37 cellular contexts compared by ENCODE assay signal in genomic region chr10:3678629-3679227, GRCh38.
"Had no signal": no experiment of that assay in that cellular context is flagged by ENCODE, and none has a peak within 500 bp of the region (broad histone marks: within the 10 kb centered on the region; RNA-seq: fewer than 3 reads in every experiment).

No MANE protein-coding gene starts in this region.

- H3K27ac ChIP-seq: adrenal gland, cardiac muscle cell, VCaP had no signal

- H3K4me3 ChIP-seq: adrenal gland, cardiac muscle cell had no signal

- FAIRE-seq: TTC549 had no signal

- H3K27me3 ChIP-seq: adrenal gland, cardiac muscle cell had no signal

- H3K27me3 Mint-ChIP-seq: activated B cell treated with CpG ODN at 0.5 μM for 24 hours; activated CD4-positive, alpha-beta memory T cell treated with anti-CD3 and anti-CD28 coated beads for 36 hours; activated CD8-positive, alpha-beta T cell treated with anti-CD3 and anti-CD28 coated beads for 36 hours; activated naive CD8-positive, alpha-beta T cell treated with anti-CD3 and anti-CD28 coated beads for 36 hours; activated T-helper 17 cell treated with anti-CD3 and anti-CD28 coated beads, Interleukin-2, amount 50 U/mL, for 72 hours; central memory CD8-positive, alpha-beta T cell had no signal

- H3K4me1 Mint-ChIP-seq: central memory CD8-positive, alpha-beta T cell had no signal

- H3K9me3 Mint-ChIP-seq: activated B cell treated with CpG ODN at 0.5 μM for 24 hours; activated CD4-positive, alpha-beta memory T cell treated with anti-CD3 and anti-CD28 coated beads for 36 hours; activated CD4-positive, alpha-beta T cell treated with anti-CD3 and anti-CD28 coated beads, Interleukin-2, amount 10 ng/mL, durations not matched to agents 24 days and 14 days; activated CD8-positive, alpha-beta T cell treated with anti-CD3 and anti-CD28 coated beads for 36 hours; activated naive CD4-positive, alpha-beta T cell treated with anti-CD3 and anti-CD28 coated beads for 36 hours; activated naive CD4-positive, alpha-beta T cell treated with anti-CD3 and anti-CD28 coated beads, Interleukin-2, amount 50 U/mL, for 72 hours; activated naive CD8-positive, alpha-beta T cell treated with anti-CD3 and anti-CD28 coated beads for 36 hours; activated T-cell treated with anti-CD3 and anti-CD28 coated beads, Interleukin-2, amount 50 U/mL, for 4 hours; activated T-cell treated with anti-CD3 and anti-CD28 coated beads, Interleukin-2, amount 50 U/mL, for 72 hours; activated T-helper 1 cell treated with anti-CD3 and anti-CD28 coated beads, Interleukin-12 subunit alpha, Interleukin-12 subunit beta, Interleukin-2, Interleukin-4 antibody, amounts not matched to agents 30 ng/mL and 10 ng/mL and 1 ng/mL, durations not matched to agents 14 hours and 24 hours and 36 hours; activated T-helper 17 cell treated with anti-CD3 and anti-CD28 coated beads, Interleukin-2, amount 50 U/mL, for 72 hours; central memory CD8-positive, alpha-beta T cell; T-helper 1 cell treated with Interleukin-12 subunit alpha and Interleukin-12 subunit beta and Interleukin-4 antibody, amounts not matched to agents 30 μg/mL and 1 μg/mL, for 36 hours; T-helper 2 cell treated with Interferon-gamma antibody and Interleukin-4, amounts not matched to agents 5 μg/mL and 100 μg/mL, for 36 hours had no signal

- H3K36me3 ChIP-seq: adrenal gland, cardiac muscle cell had no signal

- H3K9me3 ChIP-seq: adrenal gland had no signal

- H3K4me3 Mint-ChIP-seq: activated B cell treated with CpG ODN at 0.5 μM for 24 hours; activated CD4-positive, alpha-beta memory T cell treated with anti-CD3 and anti-CD28 coated beads for 36 hours; activated CD4-positive, alpha-beta T cell treated with anti-CD3 and anti-CD28 coated beads, Interleukin-2, amount 10 ng/mL, durations not matched to agents 24 days and 14 days; activated CD8-positive, alpha-beta T cell treated with anti-CD3 and anti-CD28 coated beads for 36 hours; activated naive CD4-positive, alpha-beta T cell treated with anti-CD3 and anti-CD28 coated beads for 36 hours; activated naive CD8-positive, alpha-beta T cell treated with anti-CD3 and anti-CD28 coated beads for 36 hours; activated T-cell treated with anti-CD3 and anti-CD28 coated beads, Interleukin-2, amount 50 U/mL, for 4 hours; activated T-cell treated with anti-CD3 and anti-CD28 coated beads, Interleukin-2, amount 50 U/mL, for 72 hours; activated T-helper 1 cell treated with anti-CD3 and anti-CD28 coated beads, Interleukin-12 subunit alpha, Interleukin-12 subunit beta, Interleukin-2, Interleukin-4 antibody, amounts not matched to agents 30 ng/mL and 10 ng/mL and 1 ng/mL, durations not matched to agents 14 hours and 24 hours and 36 hours; activated T-helper 17 cell treated with anti-CD3 and anti-CD28 coated beads, Interleukin-2, amount 50 U/mL, for 72 hours; central memory CD8-positive, alpha-beta T cell; T-helper 1 cell treated with Interleukin-12 subunit alpha and Interleukin-12 subunit beta and Interleukin-4 antibody, amounts not matched to agents 30 μg/mL and 1 μg/mL, for 36 hours; T-helper 2 cell treated with Interferon-gamma antibody and Interleukin-4, amounts not matched to agents 5 μg/mL and 100 μg/mL, for 36 hours had no signal

- H3K27ac Mint-ChIP-seq: activated B cell treated with CpG ODN at 0.5 μM for 24 hours; activated CD4-positive, alpha-beta memory T cell treated with anti-CD3 and anti-CD28 coated beads for 36 hours; activated CD4-positive, alpha-beta T cell treated with anti-CD3 and anti-CD28 coated beads, Interleukin-2, amount 10 ng/mL, durations not matched to agents 24 days and 14 days; activated CD8-positive, alpha-beta T cell treated with anti-CD3 and anti-CD28 coated beads for 36 hours; activated naive CD4-positive, alpha-beta T cell treated with anti-CD3 and anti-CD28 coated beads for 36 hours; activated naive CD8-positive, alpha-beta T cell treated with anti-CD3 and anti-CD28 coated beads for 36 hours; activated T-cell treated with anti-CD3 and anti-CD28 coated beads, Interleukin-2, amount 50 U/mL, for 72 hours; activated T-helper 1 cell treated with anti-CD3 and anti-CD28 coated beads, Interleukin-12 subunit alpha, Interleukin-12 subunit beta, Interleukin-2, Interleukin-4 antibody, amounts not matched to agents 30 ng/mL and 10 ng/mL and 1 ng/mL, durations not matched to agents 14 hours and 24 hours and 36 hours; activated T-helper 17 cell treated with anti-CD3 and anti-CD28 coated beads, Interleukin-2, amount 50 U/mL, for 72 hours; brain; T-helper 1 cell treated with Interleukin-12 subunit alpha and Interleukin-12 subunit beta and Interleukin-4 antibody, amounts not matched to agents 30 μg/mL and 1 μg/mL, for 36 hours; T-helper 2 cell treated with Interferon-gamma antibody and Interleukin-4, amounts not matched to agents 5 μg/mL and 100 μg/mL, for 36 hours had no signal

- H3K4me1 ChIP-seq: adrenal gland had no signal

- H3K36me3 Mint-ChIP-seq: activated CD4-positive, alpha-beta memory T cell treated with anti-CD3 and anti-CD28 coated beads for 36 hours; activated naive CD4-positive, alpha-beta T cell treated with anti-CD3 and anti-CD28 coated beads, Interleukin-2, amount 50 U/mL, for 72 hours; activated naive CD8-positive, alpha-beta T cell treated with anti-CD3 and anti-CD28 coated beads for 36 hours; brain had no signal

- DNase-seq: activated B cell treated with CpG ODN at 0.5 μM for 24 hours; activated CD4-positive, alpha-beta memory T cell treated with anti-CD3 and anti-CD28 coated beads for 36 hours; activated CD4-positive, alpha-beta T cell treated with anti-CD3 and anti-CD28 coated beads for 4 hours; activated CD4-positive, alpha-beta T cell treated with anti-CD3 and anti-CD28 coated beads, Interleukin-2, amount 10 ng/mL, durations not matched to agents 24 days and 14 days; activated CD4-positive, alpha-beta T cell treated with anti-CD3 and anti-CD28 coated beads, Interleukin-2, amount 50 U/mL, for 1 hour; activated CD4-positive, alpha-beta T cell treated with anti-CD3 and anti-CD28 coated beads, Interleukin-2, amount 50 U/mL, for 4 hours; activated CD4-positive, CD25-positive, alpha-beta regulatory T cell treated with anti-CD3 and anti-CD28 coated beads, Interleukin-2, amount 50 U/mL, for 72 hours; activated CD8-positive, alpha-beta memory T cell treated with anti-CD3 and anti-CD28 coated beads, Interleukin-2, amount 50 U/mL, for 4 hours; activated CD8-positive, alpha-beta T cell treated with anti-CD3 and anti-CD28 coated beads for 36 hours; activated effector memory CD4-positive, alpha-beta T cell treated with anti-CD3 and anti-CD28 coated beads, Interleukin-2, amount 50 U/mL, for 16 hours; activated gamma-delta T cell treated with Interleukin-2 at 50 U/mL for 16 hours; activated naive CD4-positive, alpha-beta T cell; activated naive CD4-positive, alpha-beta T cell treated with anti-CD3 and anti-CD28 coated beads for 36 hours; activated naive CD4-positive, alpha-beta T cell treated with anti-CD3 and anti-CD28 coated beads, Interleukin-2, amount 50 U/mL, for 16 hours; activated naive CD8-positive, alpha-beta T cell treated with anti-CD3 and anti-CD28 coated beads for 36 hours; activated T-cell treated with anti-CD3 and anti-CD28 coated beads for 4 hours; activated T-cell treated with anti-CD3 and anti-CD28 coated beads, Interleukin-2, amount 50 U/mL, for 1 hour; activated T-cell treated with anti-CD3 and anti-CD28 coated beads, Interleukin-2, amount 50 U/mL, for 4 hours; activated T-cell treated with anti-CD3 and anti-CD28 coated beads, Interleukin-2, amount 50 U/mL, for 72 hours; adrenal gland; amniotic stem cell; aorta; caudate nucleus; cerebellar nuclear complex; T-helper 1 cell; T-helper 2 cell; T-helper 9 cell had no signal
